28 cellular contexts compared by ENCODE assay signal in genomic region chr10:50490244-50490643, GRCh38.
"Had no signal": no experiment of that assay in that cellular context is flagged by ENCODE, and none has a peak within 500 bp of the region (broad histone marks: within the 10 kb centered on the region; RNA-seq: fewer than 3 reads in every experiment).

No MANE protein-coding gene starts in this region.

- H3K27me3 ChIP-seq: adrenal gland, dorsolateral prefrontal cortex had no signal

- H3K4me1 ChIP-seq: adrenal gland had no signal

- FAIRE-seq: bronchial epithelial cell, frontal cortex had no signal

- H3K4me3 ChIP-seq: adrenal gland, coronary artery, dorsolateral prefrontal cortex had no signal

- H3K27ac ChIP-seq: adrenal gland, coronary artery had no signal

- ATAC-seq: activated CD4-positive, alpha-beta T cell treated with anti-CD3 and anti-CD28 coated beads for 36 hours; activated CD8-positive, alpha-beta memory T cell treated with anti-CD3 and anti-CD28 coated beads, Interleukin-2, amount 10 ng/mL, durations not matched to agents 7 days and 5 days; activated CD8-positive, alpha-beta T cell treated with anti-CD3 and anti-CD28 coated beads, Interleukin-2, amount 10 ng/mL, durations not matched to agents 7 days and 5 days; activated naive CD8-positive, alpha-beta T cell treated with anti-CD3 and anti-CD28 coated beads, Interleukin-2, amount 50 U/mL, for 24 hours; esophagus mucosa; T-helper 17 cell had no signal

- H3K36me3 ChIP-seq: adrenal gland had no signal

- DNase-seq: activated CD4-positive, alpha-beta memory T cell treated with anti-CD3 and anti-CD28 coated beads for 36 hours; activated CD4-positive, alpha-beta T cell treated with anti-CD3 and anti-CD28 coated beads for 36 hours; activated CD4-positive, alpha-beta T cell treated with anti-CD3 and anti-CD28 coated beads, Interleukin-2, amount 10 ng/mL, durations not matched to agents 24 days and 14 days; activated CD4-positive, CD25-positive, alpha-beta regulatory T cell; activated CD4-positive, CD25-positive, alpha-beta regulatory T cell treated with anti-CD3 and anti-CD28 coated beads, Interleukin-2, amount 50 U/mL, for 72 hours; activated CD8-positive, alpha-beta memory T cell treated with anti-CD3 and anti-CD28 coated beads, Interleukin-2, amount 10 ng/mL, durations not matched to agents 7 days and 5 days; activated CD8-positive, alpha-beta memory T cell treated with anti-CD3 and anti-CD28 coated beads, Interleukin-2, amount 50 U/mL, for 4 hours; activated CD8-positive, alpha-beta T cell treated with anti-CD3 and anti-CD28 coated beads, Interleukin-2, amount 10 ng/mL, durations not matched to agents 7 days and 5 days; activated effector memory CD4-positive, alpha-beta T cell treated with anti-CD3 and anti-CD28 coated beads, Interleukin-2, amount 50 U/mL, for 16 hours; activated naive CD4-positive, alpha-beta T cell treated with anti-CD3 and anti-CD28 coated beads for 36 hours; activated naive CD8-positive, alpha-beta T cell treated with anti-CD3 and anti-CD28 coated beads for 36 hours; activated naive CD8-positive, alpha-beta T cell treated with anti-CD3 and anti-CD28 coated beads, Interleukin-2, amount 50 U/mL, for 24 hours; activated T-cell treated with anti-CD3 and anti-CD28 coated beads, Interleukin-2, amount 50 U/mL, for 1 hour; activated T-cell treated with anti-CD3 and anti-CD28 coated beads, Interleukin-2, amount 50 U/mL, for 48 hours; adrenal gland; amygdala; aorta; dorsolateral prefrontal cortex; effector memory CD4-positive, alpha-beta T cell; endodermal cell; foreskin fibroblast; head of caudate nucleus; T-helper 1 cell; T-helper 17 cell had no signal
